Comparison of ENCODE assay signal across 13 cellular contexts in the genomic region with DNA sequence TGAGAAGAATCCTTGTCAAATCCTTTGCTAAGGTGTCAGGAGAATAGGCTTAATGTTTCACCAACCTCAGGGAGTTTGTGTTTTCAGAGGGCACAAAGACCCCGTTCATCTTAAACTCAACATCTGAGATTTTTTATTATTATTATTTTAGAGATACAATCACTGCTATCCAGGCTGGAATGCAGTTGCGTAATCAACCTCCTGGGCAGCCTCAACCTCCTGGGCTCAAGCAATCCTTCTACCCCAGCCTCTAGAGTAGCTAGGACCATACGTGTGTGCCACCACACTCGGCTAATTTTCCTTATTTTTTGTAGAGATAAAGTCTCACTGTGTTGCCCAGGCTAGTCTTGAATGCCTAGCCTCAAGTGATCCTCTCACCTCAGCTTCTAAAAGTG.
DNase-seq lines count a peak whose midpoint lies in the region; ATAC-seq, FAIRE-seq and TF ChIP-seq lines count a peak whose summit lies in the region.
"Had no signal": no experiment of that assay in that cellular context is flagged by ENCODE, and none has a peak within 500 bp of the region (broad histone marks: within the 10 kb centered on the region; RNA-seq: fewer than 3 reads in every experiment).

No MANE protein-coding gene starts in this region.

- H3K27me3 ChIP-seq in CD4-positive, alpha-beta T cell (ENCODE audit: control insufficient read depth, insufficient read depth, low read length) = no peaks in the 10 kb centered on the region
- H3K27me3 ChIP-seq in H1 (replicated peaks in 1 of 4; ENCODE audit: control insufficient read depth in 3 of 4, extremely low read depth in 1 of 4, insufficient read depth in 3 of 4, low read length in 3 of 4) = no peaks in the 10 kb centered on the region; a peak in 2 of 7 replicates

- no peak for DNase-seq in CD4-positive, alpha-beta T cell
- no peak for DNase-seq in H1 (ENCODE audit: low read depth in 1 of 2, low spot score in 2 of 2)
- no peak for DNase-seq in nephron progenitor cell
- no peak for DNase-seq in NCI-H2081 treated with DMSO at 0.1 percent for 48 hours (lab: John Stamatoyannopoulos, UW)
- no peak for DNase-seq in iPS-NIHi11 (ENCODE audit: low spot score)
- DNase-seq in central memory CD4-positive, alpha-beta T cell = no peak
- DNase-seq: ACHN, AML-193, KBM-7, NCI-H1048, SHP77 had no signal

- H4K20me1 ChIP-seq in H1 (replicated peaks in 1 of 2; ENCODE audit: control insufficient read depth in 1 of 2, insufficient read depth in 2 of 2, low read length in 2 of 2) = no peaks in the 10 kb centered on the region

- H3K9ac ChIP-seq in H1 (replicated peaks in 1 of 4; ENCODE audit: extremely low read depth in 1 of 4, low read depth in 3 of 4, low read length in 3 of 4) = no peak overlapping the region

- H3K4me3 Mint-ChIP-seq in CD4-positive, alpha-beta T cell = no peak overlapping the region
- H3K4me3 Mint-ChIP-seq in nephron progenitor cell = no peak overlapping the region
- H3K4me3 Mint-ChIP-seq: CD14-positive monocyte had no signal

- TF ChIP-seq POLR2A in H1 (IDR thresholded peaks at IDR 0.05; ENCODE audit: control extremely low read depth in 1 of 2, low read depth in 2 of 2, low read length in 2 of 2) = no peak

- WGBS in H1 (ENCODE audit: extremely low coverage in 1 of 2, insufficient coverage in 1 of 2, insufficient read length in 1 of 2, insufficient replicate concordance in 2 of 2, low coverage in 1 of 2, low lambda C conversion rate in 2 of 2, missing lambda C conversion rate in 1 of 2), 2 experiments = 83% methylated on average over 4 of the region's 4 CpGs; no CpG with 5 or more reads in 1 of the 2 experiments

- no peak overlapping the region for H3K4me3 ChIP-seq in H1 (ENCODE audit: extremely low read depth in 1 of 4, insufficient read depth in 2 of 4, low read depth in 3 of 4, low read length in 4 of 4)

- no peak overlapping the region for H4K91ac ChIP-seq in H1 (replicated peaks; ENCODE audit: insufficient read length, low read length)

- no peak overlapping the region for H2BK5ac ChIP-seq in H1 (ENCODE audit: low read depth, low read length)

- H3K4me1 Mint-ChIP-seq in CD4-positive, alpha-beta T cell (ENCODE audit: low read depth) = peaks cover 25% of the 10 kb centered on the region
- H3K4me1 Mint-ChIP-seq in nephron progenitor cell = peaks cover 49% of the 10 kb centered on the region

- H3K56ac ChIP-seq in H1 (replicated peaks; ENCODE audit: insufficient read length, low read depth, low read length) = no peak overlapping the region

- no peak overlapping the region for H2BK20ac ChIP-seq in H1 (ENCODE audit: low read length)

- peak overlapping the region; percentile 65; the same call in 1 of the 2 replicates for H2AFZ ChIP-seq in H1 (ENCODE audit: low read length)

- H2BK12ac ChIP-seq in H1 (ENCODE audit: low read depth, low read length) = no peak overlapping the region

- H3K18ac ChIP-seq in H1 (ENCODE audit: extremely low read depth, low read length) = no peak overlapping the region

- no peaks in the 10 kb centered on the region for H3K79me1 ChIP-seq in H1 (ENCODE audit: low read depth, low read length)

- H3K36me3 Mint-ChIP-seq in CD4-positive, alpha-beta T cell (ENCODE audit: low read depth) = no peaks in the 10 kb centered on the region
- no peaks in the 10 kb centered on the region for H3K36me3 Mint-ChIP-seq in nephron progenitor cell (ENCODE audit: low read depth)
- H3K36me3 Mint-ChIP-seq: CD14-positive monocyte had no signal

- no peak overlapping the region for H3K23ac ChIP-seq in H1 (ENCODE audit: insufficient read length)

- no peak overlapping the region for H3K14ac ChIP-seq in H1 (ENCODE audit: insufficient read length)

- no peaks in the 10 kb centered on the region for H3K36me3 ChIP-seq in H1 (ENCODE audit: control insufficient read depth in 2 of 4, insufficient read depth in 4 of 4, low read length in 3 of 4)

- no peak overlapping the region for H2BK15ac ChIP-seq in H1 (ENCODE audit: low read length)

- H3K9me3 Mint-ChIP-seq in CD4-positive, alpha-beta T cell = no peaks in the 10 kb centered on the region
- no peaks in the 10 kb centered on the region for H3K9me3 Mint-ChIP-seq in nephron progenitor cell
- H3K9me3 Mint-ChIP-seq: CD14-positive monocyte had no signal

- no peak overlapping the region for H3K27ac ChIP-seq in CD4-positive, alpha-beta T cell (ENCODE audit: low read depth, low read length)
- H3K27ac ChIP-seq in H1 (ENCODE audit: low read depth, low read length) = no peak overlapping the region

- no peak overlapping the region for H4K8ac ChIP-seq in H1 (ENCODE audit: extremely low read depth, insufficient read depth, low read length)

- H4K5ac ChIP-seq in H1 (ENCODE audit: insufficient read length, low read depth, low read length) = no peak overlapping the region

- peak overlapping the region; percentile 33 for H3K27ac Mint-ChIP-seq in CD4-positive, alpha-beta T cell
- H3K27ac Mint-ChIP-seq in nephron progenitor cell = peak overlapping the region; percentile 54
- H3K27ac Mint-ChIP-seq: CD14-positive monocyte had no signal

- TF ChIP-seq CTCF in CD4-positive, alpha-beta T cell (IDR thresholded peaks at IDR 0.05) = no peak
- TF ChIP-seq CTCF in H1 (IDR thresholded peaks at IDR 0.05; ENCODE audit: control extremely low read depth in 1 of 3, insufficient read depth in 1 of 3, low read depth in 1 of 3, low read length in 3 of 3) = no peak
- TF ChIP-seq CTCF in nephron progenitor cell (IDR thresholded peaks at IDR 0.05) = no peak

- no peaks in the 10 kb centered on the region for H3K9me3 ChIP-seq in CD4-positive, alpha-beta T cell (ENCODE audit: control insufficient read depth, low read length)
- no peaks in the 10 kb centered on the region for H3K9me3 ChIP-seq in H1 (ENCODE audit: insufficient read depth in 2 of 2, low read depth in 1 of 2, low read length in 1 of 2)

- TF ChIP-seq RAD21 in Ishikawa (IDR thresholded peaks at IDR 0.05; ENCODE audit: low read depth) (no peak), H1 (IDR thresholded peaks at IDR 0.05 in 1 of 2, conservative IDR thresholded peaks at IDR 0.05 in 1 of 2; ENCODE audit: low read depth in 2 of 2, low read length in 2 of 2) (no peak)

- CTCF ChIA-PET in CD4-positive, alpha-beta T cell (lab: Charles Lee) = no interaction called here
- CTCF ChIA-PET in H1 (lab: Charles Lee; ENCODE audit: partially characterized antibody) = interaction anchor here (0.9 to 4.9 kb wide), 23 partner anchors 10 to 408 kb away, joined by 3 to 48 read pairs (median 5); no protein-coding TSS in a partner anchor

- no peaks in the 10 kb centered on the region for H3K23me2 ChIP-seq in H1 (ENCODE audit: low read depth, low read length)

- H3K4me1 ChIP-seq in H1 (replicated peaks in 1 of 4; ENCODE audit: control insufficient read depth in 3 of 4, insufficient read depth in 4 of 4, low read length in 3 of 4) = peaks cover 0 to 4% (median 2%) of the 10 kb centered on the region in 4 experiments; a peak in 4 of 7 replicates

- TF ChIP-seq EP300 in Ishikawa (IDR thresholded peaks at IDR 0.05; ENCODE audit: borderline replicate concordance) (no peak), H1 (IDR thresholded peaks at IDR 0.05; ENCODE audit: borderline replicate concordance in 1 of 2, low read depth in 2 of 2, low read length in 2 of 2) (no peak)

- no peak for FAIRE-seq in H1 (lab: Jason Lieb, UNC)

- no peak overlapping the region for H3K4ac ChIP-seq in H1 (replicated peaks; ENCODE audit: insufficient read length, low read depth, low read length)

- H3K27me3 Mint-ChIP-seq in CD4-positive, alpha-beta T cell = peaks cover 6% of the 10 kb centered on the region
- peaks cover 3% of the 10 kb centered on the region for H3K27me3 Mint-ChIP-seq in nephron progenitor cell (ENCODE audit: low read depth, poor library complexity)

- no peak overlapping the region for H3K4me2 ChIP-seq in H1 (ENCODE audit: insufficient read depth in 1 of 2, low read depth in 2 of 2, low read length in 2 of 2)

- POLR2A ChIA-PET in CD4-positive, alpha-beta T cell (lab: Charles Lee) = no interaction called here
- POLR2A ChIA-PET in H1 (lab: Charles Lee; ENCODE audit: partially characterized antibody) = no interaction called here

- H2BK120ac ChIP-seq in H1 (replicated peaks; ENCODE audit: low read depth, low read length) = no peak overlapping the region

- intact Hi-C loops in CD4-positive, alpha-beta T cell (cut with DNase I, micrococcal nuclease) = no loop called here

- no peaks in the 10 kb centered on the region for H3K79me2 ChIP-seq in H1 (ENCODE audit: control insufficient read depth in 1 of 2, insufficient read depth in 2 of 2, low read length in 2 of 2)

- H2AK5ac ChIP-seq in H1 (ENCODE audit: low read depth, low read length) = no peak overlapping the region

- ATAC-seq in CD4-positive, alpha-beta T cell (ENCODE audit: poor library complexity) = no peak

TF ChIP-seq in Ishikawa, 13 proteins besides CTCF, POLR2A, EP300 and RAD21:
- TF ChIP-seq YY1 (IDR thresholded peaks at IDR 0.05; ENCODE audit: low read depth) = no peak
- peak; percentile 90 for TF ChIP-seq CEBPB (IDR thresholded peaks at IDR 0.05)

TF ChIP-seq in H1, 55 proteins besides CTCF, POLR2A, EP300 and RAD21:
- TF ChIP-seq TEAD4 (IDR thresholded peaks at IDR 0.05; ENCODE audit: low read depth, low read length) (0 out of 2 replicates have a peak, but pooled peaks have one; percentile 33), CEBPB (IDR thresholded peaks at IDR 0.05; ENCODE audit: low read depth, low read length) (peak; percentile 94), EZH2 (IDR thresholded peaks at IDR 0.05; ENCODE audit: low read depth, low read length, severe bottlenecking) (no peak), POU5F1 (IDR thresholded peaks at IDR 0.05; ENCODE audit: low read depth, low read length) (no peak)
- TF ChIP-seq, protein P1, sequence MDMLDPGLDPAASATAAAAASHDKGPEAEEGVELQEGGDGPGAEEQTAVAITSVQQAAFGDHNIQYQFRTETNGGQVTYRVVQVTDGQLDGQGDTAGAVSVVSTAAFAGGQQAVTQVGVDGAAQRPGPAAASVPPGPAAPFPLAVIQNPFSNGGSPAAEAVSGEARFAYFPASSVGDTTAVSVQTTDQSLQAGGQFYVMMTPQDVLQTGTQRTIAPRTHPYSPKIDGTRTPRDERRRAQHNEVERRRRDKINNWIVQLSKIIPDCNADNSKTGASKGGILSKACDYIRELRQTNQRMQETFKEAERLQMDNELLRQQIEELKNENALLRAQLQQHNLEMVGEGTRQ (IDR thresholded peaks at IDR 0.05; ENCODE audit: low read length) = no peak
